Comparison of ENCODE assay signal across 29 cellular contexts in the genomic region with DNA sequence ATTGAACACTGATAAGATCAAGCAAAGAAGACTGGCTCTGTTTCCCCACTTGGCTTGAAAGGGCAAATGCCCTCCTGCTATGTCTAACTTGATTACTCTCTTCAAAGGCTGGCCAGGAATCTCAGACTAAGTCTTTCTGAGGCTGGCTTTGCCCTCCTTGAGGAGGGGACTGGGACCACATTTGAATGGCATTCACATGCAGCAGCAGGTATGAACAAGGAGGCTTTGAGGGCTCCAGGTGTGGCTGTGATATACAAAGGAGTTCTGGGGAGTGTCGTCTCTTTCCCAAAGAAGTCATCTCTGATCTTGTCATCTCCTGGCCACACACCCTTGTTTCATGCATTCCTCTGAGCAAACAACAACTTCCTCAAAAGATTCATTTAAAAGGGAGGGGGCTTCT.
"Had no signal": no experiment of that assay in that cellular context is flagged by ENCODE, and none has a peak within 500 bp of the region (broad histone marks: within the 10 kb centered on the region; RNA-seq: fewer than 3 reads in every experiment).

No MANE protein-coding gene starts in this region.

- H3K4me3 Mint-ChIP-seq: activated CD4-positive, alpha-beta T cell treated with anti-CD3 and anti-CD28 coated beads for 36 hours; activated CD8-positive, alpha-beta memory T cell treated with anti-CD3 and anti-CD28 coated beads, Interleukin-2, amount 10 ng/mL, durations not matched to agents 7 days and 5 days; activated CD8-positive, alpha-beta T cell treated with anti-CD3 and anti-CD28 coated beads, Interleukin-2, amount 10 ng/mL, durations not matched to agents 7 days and 5 days; activated naive CD4-positive, alpha-beta T cell treated with anti-CD3 and anti-CD28 coated beads, Interleukin-2, amount 50 U/mL, for 24 hours; activated naive CD8-positive, alpha-beta T cell treated with anti-CD3 and anti-CD28 coated beads, Interleukin-2, amount 50 U/mL, for 24 hours; nephron; stimulated activated memory B cell treated with anti-CD40 and anti-IgM and Interleukin-4, amounts not matched to agents 10 μg/mL and 1 μg/mL and 100 μg/mL, for 72 hours; stimulated activated naive CD8-positive, alpha-beta T cell treated with anti-CD3 and anti-CD28 coated beads, Interleukin-15, amount 100 ng/mL, for 72 hours had no signal

- ATAC-seq: activated CD4-positive, alpha-beta T cell treated with anti-CD3 and anti-CD28 coated beads for 36 hours; activated CD8-positive, alpha-beta memory T cell treated with anti-CD3 and anti-CD28 coated beads, Interleukin-2, amount 10 ng/mL, durations not matched to agents 7 days and 5 days; activated CD8-positive, alpha-beta T cell treated with anti-CD3 and anti-CD28 coated beads, Interleukin-2, amount 10 ng/mL, durations not matched to agents 7 days and 5 days; activated naive CD8-positive, alpha-beta T cell treated with anti-CD3 and anti-CD28 coated beads, Interleukin-2, amount 50 U/mL, for 24 hours; gastroesophageal sphincter; sciatic nerve; stimulated activated memory B cell treated with anti-CD40 and anti-IgM and Interleukin-4, amounts not matched to agents 10 μg/mL and 1 μg/mL and 100 μg/mL, for 72 hours; stimulated activated naive CD8-positive, alpha-beta T cell treated with anti-CD3 and anti-CD28 coated beads, Interleukin-15, amount 100 ng/mL, for 72 hours had no signal

- H3K4me3 ChIP-seq: gastroesophageal sphincter, ovary, prostate gland, skin epidermis, upper lobe of left lung, vagina had no signal

- H3K27ac ChIP-seq: ovary, skin epidermis, upper lobe of left lung, vagina had no signal

- DNase-seq: activated CD4-positive, alpha-beta T cell treated with anti-CD3 and anti-CD28 coated beads for 36 hours; activated CD4-positive, CD25-positive, alpha-beta regulatory T cell; activated CD8-positive, alpha-beta memory T cell treated with anti-CD3 and anti-CD28 coated beads, Interleukin-2, amount 10 ng/mL, durations not matched to agents 7 days and 5 days; activated CD8-positive, alpha-beta T cell treated with anti-CD3 and anti-CD28 coated beads, Interleukin-2, amount 10 ng/mL, durations not matched to agents 7 days and 5 days; activated naive CD8-positive, alpha-beta T cell treated with anti-CD3 and anti-CD28 coated beads, Interleukin-2, amount 50 U/mL, for 24 hours; activated T-cell treated with anti-CD3 and anti-CD28 coated beads, Interleukin-2, amount 50 U/mL, for 48 hours; amygdala; caudate nucleus; effector CD4-positive, alpha-beta T cell; hippocampal formation; left ventricle myocardium superior; ovary; retina; stimulated activated CD4-positive, alpha-beta T cell treated with anti-CD3 and anti-CD28 coated beads, Interleukin-12 subunit alpha, Interleukin-12 subunit beta, amount 100 ng/mL, for 4 hours; stimulated activated CD4-positive, alpha-beta T cell treated with anti-CD3 and anti-CD28 coated beads, Interleukin-4, amount 100 ng/mL, for 24 hours; stimulated activated CD8-positive, alpha-beta memory T cell treated with anti-CD3 and anti-CD28 coated beads, Interleukin-4, amount 100 ng/mL, for 48 hours; stimulated activated naive CD8-positive, alpha-beta T cell treated with anti-CD3 and anti-CD28 coated beads, Interleukin-15, amount 100 ng/mL, for 72 hours; substantia nigra; T-helper 2 cell; upper lobe of left lung had no signal

- H3K4me1 Mint-ChIP-seq: activated CD4-positive, alpha-beta T cell treated with anti-CD3 and anti-CD28 coated beads for 36 hours; activated CD8-positive, alpha-beta memory T cell treated with anti-CD3 and anti-CD28 coated beads, Interleukin-2, amount 10 ng/mL, durations not matched to agents 7 days and 5 days; activated naive CD4-positive, alpha-beta T cell treated with anti-CD3 and anti-CD28 coated beads, Interleukin-2, amount 50 U/mL, for 24 hours; activated naive CD8-positive, alpha-beta T cell treated with anti-CD3 and anti-CD28 coated beads, Interleukin-2, amount 50 U/mL, for 24 hours; stimulated activated memory B cell treated with anti-CD40 and anti-IgM and Interleukin-4, amounts not matched to agents 10 μg/mL and 1 μg/mL and 100 μg/mL, for 72 hours; stimulated activated naive CD8-positive, alpha-beta T cell treated with anti-CD3 and anti-CD28 coated beads, Interleukin-15, amount 100 ng/mL, for 72 hours had no signal

- H3K27me3 ChIP-seq: gastroesophageal sphincter, ovary, upper lobe of left lung, vagina had no signal

- H3K9me3 Mint-ChIP-seq: activated naive CD4-positive, alpha-beta T cell treated with anti-CD3 and anti-CD28 coated beads, Interleukin-2, amount 50 U/mL, for 24 hours; activated naive CD8-positive, alpha-beta T cell treated with anti-CD3 and anti-CD28 coated beads, Interleukin-2, amount 50 U/mL, for 24 hours; activated T-helper 2 cell treated with anti-CD3 and anti-CD28 coated beads, Interferon-gamma antibody, Interleukin-2, Interleukin-4, amounts not matched to agents 10 μg/mL and 5 μg/mL and 100 μg/mL, durations not matched to agents 14 hours and 24 hours and 36 hours; nephron; stimulated activated memory B cell treated with anti-CD40 and anti-IgM and Interleukin-4, amounts not matched to agents 10 μg/mL and 1 μg/mL and 100 μg/mL, for 72 hours; stimulated activated naive CD8-positive, alpha-beta T cell treated with anti-CD3 and anti-CD28 coated beads, Interleukin-15, amount 100 ng/mL, for 72 hours had no signal

- H3K36me3 Mint-ChIP-seq: activated CD8-positive, alpha-beta memory T cell treated with anti-CD3 and anti-CD28 coated beads, Interleukin-2, amount 10 ng/mL, durations not matched to agents 7 days and 5 days; activated naive CD4-positive, alpha-beta T cell treated with anti-CD3 and anti-CD28 coated beads, Interleukin-2, amount 50 U/mL, for 24 hours; stimulated activated memory B cell treated with anti-CD40 and anti-IgM and Interleukin-4, amounts not matched to agents 10 μg/mL and 1 μg/mL and 100 μg/mL, for 72 hours had no signal

- H3K9me3 ChIP-seq: gastroesophageal sphincter, ovary, prostate gland, upper lobe of left lung, vagina had no signal

- H3K36me3 ChIP-seq: gastroesophageal sphincter, ovary, prostate gland, upper lobe of left lung, vagina had no signal

- H3K27ac Mint-ChIP-seq: activated CD4-positive, alpha-beta T cell treated with anti-CD3 and anti-CD28 coated beads for 36 hours; activated CD8-positive, alpha-beta memory T cell treated with anti-CD3 and anti-CD28 coated beads, Interleukin-2, amount 10 ng/mL, durations not matched to agents 7 days and 5 days; activated CD8-positive, alpha-beta T cell treated with anti-CD3 and anti-CD28 coated beads, Interleukin-2, amount 10 ng/mL, durations not matched to agents 7 days and 5 days; activated naive CD4-positive, alpha-beta T cell treated with anti-CD3 and anti-CD28 coated beads, Interleukin-2, amount 50 U/mL, for 24 hours; activated naive CD8-positive, alpha-beta T cell treated with anti-CD3 and anti-CD28 coated beads, Interleukin-2, amount 50 U/mL, for 24 hours; activated T-helper 2 cell treated with anti-CD3 and anti-CD28 coated beads, Interferon-gamma antibody, Interleukin-2, Interleukin-4, amounts not matched to agents 10 μg/mL and 5 μg/mL and 100 μg/mL, durations not matched to agents 14 hours and 24 hours and 36 hours; nephron; stimulated activated memory B cell treated with anti-CD40 and anti-IgM and Interleukin-4, amounts not matched to agents 10 μg/mL and 1 μg/mL and 100 μg/mL, for 72 hours; stimulated activated naive CD8-positive, alpha-beta T cell treated with anti-CD3 and anti-CD28 coated beads, Interleukin-15, amount 100 ng/mL, for 72 hours had no signal
